Comparison of ENCODE assay signal across 10 cellular contexts in the genomic region with DNA sequence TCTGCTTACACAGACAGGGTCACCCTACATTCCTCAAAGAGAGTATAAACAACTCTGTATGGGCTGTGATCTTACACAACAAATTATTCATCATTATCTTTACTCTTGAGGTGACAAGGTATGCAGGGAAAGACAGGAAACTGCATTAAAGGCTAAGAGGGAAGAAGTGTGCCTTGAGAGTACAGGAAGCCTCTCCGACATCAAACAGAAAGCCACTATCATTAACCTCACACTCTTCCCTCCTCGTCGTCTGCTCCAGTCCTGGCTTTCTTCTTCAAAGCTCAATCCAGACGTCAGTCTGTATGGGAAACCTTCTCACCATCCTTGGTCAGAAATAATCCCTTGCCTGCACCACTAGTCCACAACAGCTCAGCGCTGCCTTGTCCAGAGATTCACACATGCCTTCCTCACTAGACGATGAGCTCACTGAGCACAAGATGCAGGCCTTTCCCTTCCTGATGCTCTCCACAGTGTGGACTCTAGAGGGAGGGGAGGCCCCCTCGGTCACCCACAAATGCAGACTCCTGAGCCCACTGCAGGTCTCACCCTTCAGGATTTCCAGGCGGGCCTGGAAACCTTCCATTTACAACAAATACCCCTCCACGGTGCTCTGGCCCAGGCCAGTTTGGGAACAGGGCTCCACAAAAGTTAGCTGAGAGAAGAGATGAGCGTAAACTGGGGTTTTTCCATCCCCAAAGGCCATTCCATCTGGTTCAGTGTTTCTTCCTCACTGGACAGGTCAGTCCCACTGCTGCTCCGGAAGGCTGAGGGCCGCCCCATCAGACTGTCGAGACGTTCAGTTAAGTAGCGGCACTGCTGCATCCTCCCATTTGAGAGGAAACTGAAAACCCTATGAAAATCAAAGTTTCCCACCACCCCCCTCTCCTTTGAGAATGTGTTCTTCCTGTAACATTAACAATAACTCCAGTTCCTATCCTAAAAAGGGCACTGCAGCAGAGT. TPM values are rescaled to one million over a fixed set of nuclear protein-coding genes. Genes with fewer than 3 reads are reported as not detected.
A peak's percentile ranks its signal among the peaks of the same experiment; 100 is the strongest.
DNase-seq lines count a peak whose midpoint lies in the region; ATAC-seq and TF ChIP-seq lines count a peak whose summit lies in the region.
"Had no signal": no experiment of that assay in that cellular context is flagged by ENCODE, and none has a peak within 500 bp of the region (broad histone marks: within the 10 kb centered on the region; RNA-seq: fewer than 3 reads in every experiment).

No MANE protein-coding gene starts in this region.

- H3K9me3 ChIP-seq in esophagus muscularis mucosa = no peaks in the 10 kb centered on the region

- peaks cover 44% of the 10 kb centered on the region for H3K36me3 Mint-ChIP-seq in activated T-cell treated with anti-CD3 and anti-CD28 coated beads, Interleukin-2, amount 50 U/mL, for 24 hours (ENCODE audit: low read depth)

- H3K4me1 Mint-ChIP-seq in activated T-cell treated with anti-CD3 and anti-CD28 coated beads, Interleukin-2, amount 50 U/mL, for 24 hours (ENCODE audit: low read depth) = peaks cover 50% of the 10 kb centered on the region

- H3K9me3 Mint-ChIP-seq in activated T-cell treated with anti-CD3 and anti-CD28 coated beads, Interleukin-2, amount 50 U/mL, for 24 hours = no peaks in the 10 kb centered on the region

- WGBS in esophagus muscularis mucosa = 23% methylated on average over 15 of the region's 15 CpGs

- H3K4me1 ChIP-seq in esophagus muscularis mucosa (peaks cover 13 to 50% (median 38%) of the 10 kb centered on the region in 4 donors), rectal smooth muscle tissue (ENCODE audit: control insufficient read depth, insufficient read depth, low read length) (peaks cover 10% of the 10 kb centered on the region), foreskin keratinocyte (no peaks in the 10 kb centered on the region)

- intact Hi-C loops in esophagus muscularis mucosa (cut with DNase I) = no loop called here

- H3K36me3 ChIP-seq in esophagus muscularis mucosa (no peaks in the 10 kb centered on the region), rectal smooth muscle tissue (ENCODE audit: control insufficient read depth, insufficient read depth, low read length) (no peaks in the 10 kb centered on the region)

- H3K4me3 ChIP-seq in GM12865 (ENCODE audit: low read depth, low read length) (peak overlapping the region; percentile 5; the same call in 1 of the 2 replicates), esophagus muscularis mucosa (peak overlapping the region; percentile 24 to 43 (median 40)), rectal smooth muscle tissue (ENCODE audit: low read length) (peak overlapping the region; percentile 33)

- ATAC-seq in foreskin keratinocyte (no peak), HG03457 (IDR thresholded peaks at IDR 0.05; ENCODE audit: unreplicated experiment) (no peak), GM21515 (IDR thresholded peaks at IDR 0.05; ENCODE audit: unreplicated experiment) (no peak)

- H3K4me3 Mint-ChIP-seq in activated T-cell treated with anti-CD3 and anti-CD28 coated beads, Interleukin-2, amount 50 U/mL, for 24 hours = peak overlapping the region; percentile 75

- H3K27me3 Mint-ChIP-seq in activated T-cell treated with anti-CD3 and anti-CD28 coated beads, Interleukin-2, amount 50 U/mL, for 24 hours = no peaks in the 10 kb centered on the region

- DNase-seq in GM12865 (ENCODE audit: low read depth) (peak; percentile 51), esophagus muscularis mucosa (ENCODE audit: extremely low spot score) (no peak), SW 1271 (lab: John Stamatoyannopoulos, UW) (no peak), foreskin keratinocyte (no peak)
- DNase-seq in activated T-cell treated with anti-CD3 and anti-CD28 coated beads, Interleukin-2, amount 50 U/mL, for 24 hours = peak; percentile 49
- DNase-seq: effector CD8-positive, alpha-beta T cell had no signal

- H3K9ac ChIP-seq in rectal smooth muscle tissue (ENCODE audit: low read length) = no peak overlapping the region

- H3K27ac ChIP-seq in esophagus muscularis mucosa (replicated peaks in 1 of 4) (peak overlapping the region; percentile 81 to 88 (median 84)), rectal smooth muscle tissue (ENCODE audit: low read depth, low read length) (peak overlapping the region; percentile 79), foreskin keratinocyte (no peak overlapping the region)
- H3K27ac ChIP-seq: RWPE1 had no signal

- TF ChIP-seq EP300 in esophagus muscularis mucosa (IDR thresholded peaks at IDR 0.05) = no peak

- H3K27ac Mint-ChIP-seq in activated T-cell treated with anti-CD3 and anti-CD28 coated beads, Interleukin-2, amount 50 U/mL, for 24 hours = peak overlapping the region; percentile 92

- TF ChIP-seq CTCF in GM12865 (IDR thresholded peaks at IDR 0.05; ENCODE audit: insufficient read depth, low read depth, low read length, missing control alignments) (no peak), esophagus muscularis mucosa (IDR thresholded peaks at IDR 0.05) (peak in 1 of 3 experiments; percentile 25), foreskin keratinocyte (conservative IDR thresholded peaks at IDR 0.05) (no peak)

- H3K27me3 ChIP-seq in esophagus muscularis mucosa = no peaks in the 10 kb centered on the region
- H3K27me3 ChIP-seq in rectal smooth muscle tissue (ENCODE audit: control insufficient read depth, insufficient read depth, low read length) = no peaks in the 10 kb centered on the region
- H3K27me3 ChIP-seq in foreskin keratinocyte = no peaks in the 10 kb centered on the region

- no peak for TF ChIP-seq POLR2A in esophagus muscularis mucosa (IDR thresholded peaks at IDR 0.05; ENCODE audit: low read depth)

RNA-seq across cellular contexts. Expression of a gene that starts 55.9 kb away (rescaled TPM):
- total RNA-seq in esophagus muscularis mucosa (10 to 100 TPM; 31.0 to 42.4 (median 36.8) TPM), foreskin keratinocyte (30.0 and 31.6 TPM in 2 replicates)
- 23.3 and 26.1 TPM in 2 replicates for polyA plus RNA-seq in foreskin keratinocyte

Comparison
In these comparisons a context has a peak if more than half of its experiments do, and no peak if none do; other contexts are left out.
1. DNase-seq: peak in GM12865 (single experiment) and activated T-cell treated with anti-CD3 and anti-CD28 coated beads, Interleukin-2, amount 50 U/mL, for 24 hours (single experiment); none in esophagus muscularis mucosa (single experiment), SW 1271 (0 of 2) and foreskin keratinocyte (0 of 2).
2. Peak in every context shown above with its lines, with median percentiles within 50 percentile points of each other: H3K4me3 ChIP-seq.